Comparison of ENCODE assay signal across 29 cellular contexts in the genomic region with DNA sequence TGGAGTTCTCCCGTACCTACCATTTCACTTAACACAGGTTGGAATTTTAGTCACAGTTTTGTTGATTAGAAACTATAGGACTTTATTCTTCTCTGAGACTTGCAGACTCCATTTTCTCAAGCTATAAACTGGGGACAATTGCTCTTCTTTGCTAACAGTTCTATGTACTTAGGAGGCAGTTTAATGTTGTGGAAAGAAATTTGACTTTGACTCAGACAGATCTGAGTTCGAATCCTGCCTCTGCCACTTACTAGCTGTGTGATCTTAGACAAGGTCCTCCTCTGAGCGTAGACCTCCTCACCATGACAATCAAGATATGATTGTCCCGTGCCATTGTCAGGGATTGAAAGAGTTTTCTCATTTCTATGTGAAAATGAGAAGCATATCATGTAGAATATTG.
"Had no signal": no experiment of that assay in that cellular context is flagged by ENCODE, and none has a peak within 500 bp of the region (broad histone marks: within the 10 kb centered on the region; RNA-seq: fewer than 3 reads in every experiment).

No MANE protein-coding gene starts in this region.

- H3K27ac ChIP-seq: neutrophil, pancreas, psoas muscle, right lobe of liver, sigmoid colon, stomach, thoracic aorta, thyroid gland, tibial nerve, upper lobe of left lung, vagina had no signal

- H3K27ac Mint-ChIP-seq: naive thymus-derived CD8-positive, alpha-beta T cell; natural killer cell treated with Interleukin-12 subunit alpha and Interleukin-12 subunit beta and Interleukin-15 and Interleukin-18, amount 100 ng/mL, for 72 hours; nephron progenitor cell; progenitor cell of endocrine pancreas; stimulated activated effector memory CD8-positive, alpha-beta T cell treated with anti-CD3 and anti-CD28 coated beads, Interleukin-12 subunit alpha, Interleukin-12 subunit beta, amount 100 ng/mL, for 72 hours; stimulated activated naive B cell treated with anti-CD40 and anti-IgM and Interleukin-4, amounts not matched to agents 10 μg/mL and 1 μg/mL and 100 μg/mL, for 72 hours; stimulated activated naive CD8-positive, alpha-beta T cell treated with anti-CD3 and anti-CD28 coated beads, Interleukin-15, Interleukin-2, amounts not matched to agents 100 ng/mL and 50 ng/mL, for 24 hours had no signal

- ATAC-seq: naive thymus-derived CD8-positive, alpha-beta T cell; natural killer cell treated with Interleukin-12 subunit alpha and Interleukin-12 subunit beta and Interleukin-15 and Interleukin-18, amount 100 ng/mL, for 72 hours; pancreas; psoas muscle; right cardiac atrium; right lobe of liver; stimulated activated effector memory CD8-positive, alpha-beta T cell treated with anti-CD3 and anti-CD28 coated beads, Interleukin-12 subunit alpha, Interleukin-12 subunit beta, amount 100 ng/mL, for 72 hours; stimulated activated naive B cell treated with anti-CD40 and anti-IgM and Interleukin-4, amounts not matched to agents 10 μg/mL and 1 μg/mL and 100 μg/mL, for 72 hours had no signal

- H3K36me3 ChIP-seq: neutrophil, pancreas, right lobe of liver, sigmoid colon, stomach, thoracic aorta, thyroid gland, tibial nerve, upper lobe of left lung, vagina had no signal

- DNase-seq: naive thymus-derived CD8-positive, alpha-beta T cell; nephron progenitor cell; nucleus accumbens; pancreas; posterior cingulate gyrus; psoas muscle; right cardiac atrium; right lobe of liver; sigmoid colon; small intestine; stimulated activated CD4-positive, alpha-beta T cell treated with anti-CD3 and anti-CD28 coated beads, Interleukin-15, amount 100 ng/mL, for 24 hours; stimulated activated CD4-positive, alpha-beta T cell treated with anti-CD3 and anti-CD28 coated beads, Interleukin-2, amount 100 ng/mL, for 24 hours; stimulated activated CD4-positive, alpha-beta T cell treated with anti-CD3 and anti-CD28 coated beads, Interleukin-2, amount 100 ng/mL, for 48 hours; stimulated activated CD4-positive, alpha-beta T cell treated with anti-CD3 and anti-CD28 coated beads, Interleukin-4, amount 100 ng/mL, for 24 hours; stimulated activated naive B cell treated with anti-CD40 and anti-IgM and Interleukin-4, amounts not matched to agents 10 μg/mL and 1 μg/mL and 100 μg/mL, for 72 hours; stimulated activated naive CD4-positive, alpha-beta T cell treated with Interleukin-2 at 50 U/mL for 16 hours; stomach; trophoblast cell; upper lobe of left lung had no signal

- H3K4me1 Mint-ChIP-seq: stimulated activated effector memory CD8-positive, alpha-beta T cell treated with anti-CD3 and anti-CD28 coated beads, Interleukin-12 subunit alpha, Interleukin-12 subunit beta, amount 100 ng/mL, for 72 hours had no signal

- H3K27me3 ChIP-seq: pancreas, right lobe of liver, sigmoid colon, stomach, thyroid gland, tibial nerve, upper lobe of left lung, vagina had no signal

- H3K9me3 ChIP-seq: neutrophil, pancreas, psoas muscle, right lobe of liver, sigmoid colon, stomach, thoracic aorta, thyroid gland, tibial nerve, upper lobe of left lung, vagina had no signal

- H3K9me3 Mint-ChIP-seq: naive thymus-derived CD8-positive, alpha-beta T cell; natural killer cell treated with Interleukin-12 subunit alpha and Interleukin-12 subunit beta and Interleukin-15 and Interleukin-18, amount 100 ng/mL, for 72 hours; nephron progenitor cell; neural crest cell; stimulated activated effector memory CD8-positive, alpha-beta T cell treated with anti-CD3 and anti-CD28 coated beads, Interleukin-12 subunit alpha, Interleukin-12 subunit beta, amount 100 ng/mL, for 72 hours; stimulated activated naive B cell treated with anti-CD40 and anti-IgM and Interleukin-4, amounts not matched to agents 10 μg/mL and 1 μg/mL and 100 μg/mL, for 72 hours; stimulated activated naive CD8-positive, alpha-beta T cell treated with anti-CD3 and anti-CD28 coated beads, Interleukin-15, Interleukin-2, amounts not matched to agents 100 ng/mL and 50 ng/mL, for 24 hours had no signal

- H3K4me3 Mint-ChIP-seq: naive thymus-derived CD8-positive, alpha-beta T cell; natural killer cell treated with Interleukin-12 subunit alpha and Interleukin-12 subunit beta and Interleukin-15 and Interleukin-18, amount 100 ng/mL, for 72 hours; nephron progenitor cell; neural crest cell; stimulated activated effector memory CD8-positive, alpha-beta T cell treated with anti-CD3 and anti-CD28 coated beads, Interleukin-12 subunit alpha, Interleukin-12 subunit beta, amount 100 ng/mL, for 72 hours; stimulated activated naive B cell treated with anti-CD40 and anti-IgM and Interleukin-4, amounts not matched to agents 10 μg/mL and 1 μg/mL and 100 μg/mL, for 72 hours; stimulated activated naive CD8-positive, alpha-beta T cell treated with anti-CD3 and anti-CD28 coated beads, Interleukin-15, Interleukin-2, amounts not matched to agents 100 ng/mL and 50 ng/mL, for 24 hours had no signal

- H3K36me3 Mint-ChIP-seq: naive thymus-derived CD8-positive, alpha-beta T cell; natural killer cell treated with Interleukin-12 subunit alpha and Interleukin-12 subunit beta and Interleukin-15 and Interleukin-18, amount 100 ng/mL, for 72 hours; stimulated activated effector memory CD8-positive, alpha-beta T cell treated with anti-CD3 and anti-CD28 coated beads, Interleukin-12 subunit alpha, Interleukin-12 subunit beta, amount 100 ng/mL, for 72 hours; stimulated activated naive B cell treated with anti-CD40 and anti-IgM and Interleukin-4, amounts not matched to agents 10 μg/mL and 1 μg/mL and 100 μg/mL, for 72 hours had no signal

- H3K4me3 ChIP-seq: pancreas, psoas muscle, right lobe of liver, sigmoid colon, stomach, thoracic aorta, thyroid gland, tibial nerve, upper lobe of left lung, vagina had no signal

- H3K4me1 ChIP-seq: pancreas, psoas muscle, right lobe of liver, sigmoid colon, stomach, thyroid gland, upper lobe of left lung, vagina had no signal
